In genomic region chr18:58615150-58616132, GRCh38 we compare ENCODE assay signal across 8 cellular contexts. TPM values are rescaled to one million over a fixed set of nuclear protein-coding genes. Genes with fewer than 3 reads are reported as not detected.
DNase-seq lines count a peak whose midpoint lies in the region; ATAC-seq and TF ChIP-seq lines count a peak whose summit lies in the region.

No MANE protein-coding gene starts in this region.

- TF ChIP-seq CTCF in omental fat pad (IDR thresholded peaks at IDR 0.05) = no peak

- DNase-seq in activated naive CD4-positive, alpha-beta T cell treated with Interleukin-2 at 50 U/mL for 16 hours = peak; percentile 74
- DNase-seq in activated naive CD4-positive, alpha-beta T cell (lab: John Stamatoyannopoulos, UW) = no peak
- DNase-seq in activated CD8-positive, alpha-beta memory T cell treated with anti-CD3 and anti-CD28 coated beads, Interleukin-2, amount 50 U/mL, for 48 hours = peak; percentile 68
- DNase-seq in stimulated activated CD4-positive, alpha-beta T cell treated with anti-CD3 and anti-CD28 coated beads, Interleukin-12 subunit alpha, Interleukin-12 subunit beta, amount 100 ng/mL, for 4 hours = peak; percentile 42
- DNase-seq in H4 (ENCODE audit: low spot score) = no peak
- DNase-seq in SIG-M5 treated with dmso at 0.1 percent for 504 hours (lab: John Stamatoyannopoulos, UW; ENCODE audit: unreplicated experiment) = no peak
- DNase-seq in omental fat pad (ENCODE audit: low spot score) = no peak

- ATAC-seq in HG03354 (IDR thresholded peaks at IDR 0.05; ENCODE audit: poor library complexity, severe bottlenecking, unreplicated experiment) (peak; percentile 88), omental fat pad (ENCODE audit: low FRiP score) (no peak)

RNA-seq across cellular contexts. Expression of gene ALPK2, which starts 13.4 kb away (rescaled TPM):
- 19.0 and 25.3 TPM in 2 replicates for total RNA-seq in H4 (2014; rRNA removed; shearing (Covaris generic))
- under 1 TPM in 3 of 4 donors, not detected in 1; 0.13 to 0.74 (median 0.24) TPM for total RNA-seq in omental fat pad

RNA-seq across cellular contexts. Expression of gene MALT1, which starts 55.8 kb away (rescaled TPM):
- total RNA-seq in H4 (2014; rRNA removed; shearing (Covaris generic)) = 20.0 and 21.5 TPM in 2 replicates
- total RNA-seq in omental fat pad = 10 to 100 TPM; 18.5 to 45.6 (median 30.1) TPM

Comparison
In these comparisons a context has a peak if more than half of its experiments do, and no peak if none do; other contexts are left out.
1. DNase-seq: peak in activated naive CD4-positive, alpha-beta T cell treated with Interleukin-2 at 50 U/mL for 16 hours (single experiment), activated CD8-positive, alpha-beta memory T cell treated with anti-CD3 and anti-CD28 coated beads, Interleukin-2, amount 50 U/mL, for 48 hours (single experiment) and stimulated activated CD4-positive, alpha-beta T cell treated with anti-CD3 and anti-CD28 coated beads, Interleukin-12 subunit alpha, Interleukin-12 subunit beta, amount 100 ng/mL, for 4 hours (single experiment); none in activated naive CD4-positive, alpha-beta T cell (0 of 4), H4 (single experiment), SIG-M5 treated with dmso at 0.1 percent for 504 hours (single experiment) and omental fat pad (single experiment).
2. RNA of gene ALPK2, which starts 13.4 kb away (total RNA-seq): 19.0 to 25.3 TPM in H4; 0.13 to 0.74 TPM in omental fat pad; every median in the first group is over 10 times any median in the second.